1 cellular context compared by ENCODE assay signal in the genomic region with DNA sequence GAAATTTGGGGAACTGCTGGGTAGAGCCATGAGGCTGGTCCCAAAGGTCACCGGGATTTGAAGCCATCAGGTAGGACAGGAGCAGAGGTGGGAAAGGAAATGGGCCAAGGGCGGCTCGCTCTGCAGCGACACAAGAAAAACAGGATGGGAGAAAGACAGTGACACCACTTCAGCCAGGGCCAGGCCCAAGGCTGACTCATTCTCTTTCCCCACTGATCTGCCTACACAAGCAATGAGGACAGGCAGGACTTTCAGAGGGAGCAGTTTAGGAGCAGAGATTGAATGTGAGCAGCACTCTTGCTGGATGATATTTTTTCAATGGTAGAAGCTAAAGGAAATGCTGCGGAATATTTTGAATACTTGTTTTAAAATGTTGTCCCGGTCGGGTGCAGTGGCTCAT.
TF ChIP-seq lines count a peak whose summit lies in the region.

No MANE protein-coding gene starts in this region.

TF ChIP-seq in GM23338, 12 proteins besides CTCF, POLR2A, EP300 and RAD21 (continued from another document):
- TF ChIP-seq, protein P1, sequence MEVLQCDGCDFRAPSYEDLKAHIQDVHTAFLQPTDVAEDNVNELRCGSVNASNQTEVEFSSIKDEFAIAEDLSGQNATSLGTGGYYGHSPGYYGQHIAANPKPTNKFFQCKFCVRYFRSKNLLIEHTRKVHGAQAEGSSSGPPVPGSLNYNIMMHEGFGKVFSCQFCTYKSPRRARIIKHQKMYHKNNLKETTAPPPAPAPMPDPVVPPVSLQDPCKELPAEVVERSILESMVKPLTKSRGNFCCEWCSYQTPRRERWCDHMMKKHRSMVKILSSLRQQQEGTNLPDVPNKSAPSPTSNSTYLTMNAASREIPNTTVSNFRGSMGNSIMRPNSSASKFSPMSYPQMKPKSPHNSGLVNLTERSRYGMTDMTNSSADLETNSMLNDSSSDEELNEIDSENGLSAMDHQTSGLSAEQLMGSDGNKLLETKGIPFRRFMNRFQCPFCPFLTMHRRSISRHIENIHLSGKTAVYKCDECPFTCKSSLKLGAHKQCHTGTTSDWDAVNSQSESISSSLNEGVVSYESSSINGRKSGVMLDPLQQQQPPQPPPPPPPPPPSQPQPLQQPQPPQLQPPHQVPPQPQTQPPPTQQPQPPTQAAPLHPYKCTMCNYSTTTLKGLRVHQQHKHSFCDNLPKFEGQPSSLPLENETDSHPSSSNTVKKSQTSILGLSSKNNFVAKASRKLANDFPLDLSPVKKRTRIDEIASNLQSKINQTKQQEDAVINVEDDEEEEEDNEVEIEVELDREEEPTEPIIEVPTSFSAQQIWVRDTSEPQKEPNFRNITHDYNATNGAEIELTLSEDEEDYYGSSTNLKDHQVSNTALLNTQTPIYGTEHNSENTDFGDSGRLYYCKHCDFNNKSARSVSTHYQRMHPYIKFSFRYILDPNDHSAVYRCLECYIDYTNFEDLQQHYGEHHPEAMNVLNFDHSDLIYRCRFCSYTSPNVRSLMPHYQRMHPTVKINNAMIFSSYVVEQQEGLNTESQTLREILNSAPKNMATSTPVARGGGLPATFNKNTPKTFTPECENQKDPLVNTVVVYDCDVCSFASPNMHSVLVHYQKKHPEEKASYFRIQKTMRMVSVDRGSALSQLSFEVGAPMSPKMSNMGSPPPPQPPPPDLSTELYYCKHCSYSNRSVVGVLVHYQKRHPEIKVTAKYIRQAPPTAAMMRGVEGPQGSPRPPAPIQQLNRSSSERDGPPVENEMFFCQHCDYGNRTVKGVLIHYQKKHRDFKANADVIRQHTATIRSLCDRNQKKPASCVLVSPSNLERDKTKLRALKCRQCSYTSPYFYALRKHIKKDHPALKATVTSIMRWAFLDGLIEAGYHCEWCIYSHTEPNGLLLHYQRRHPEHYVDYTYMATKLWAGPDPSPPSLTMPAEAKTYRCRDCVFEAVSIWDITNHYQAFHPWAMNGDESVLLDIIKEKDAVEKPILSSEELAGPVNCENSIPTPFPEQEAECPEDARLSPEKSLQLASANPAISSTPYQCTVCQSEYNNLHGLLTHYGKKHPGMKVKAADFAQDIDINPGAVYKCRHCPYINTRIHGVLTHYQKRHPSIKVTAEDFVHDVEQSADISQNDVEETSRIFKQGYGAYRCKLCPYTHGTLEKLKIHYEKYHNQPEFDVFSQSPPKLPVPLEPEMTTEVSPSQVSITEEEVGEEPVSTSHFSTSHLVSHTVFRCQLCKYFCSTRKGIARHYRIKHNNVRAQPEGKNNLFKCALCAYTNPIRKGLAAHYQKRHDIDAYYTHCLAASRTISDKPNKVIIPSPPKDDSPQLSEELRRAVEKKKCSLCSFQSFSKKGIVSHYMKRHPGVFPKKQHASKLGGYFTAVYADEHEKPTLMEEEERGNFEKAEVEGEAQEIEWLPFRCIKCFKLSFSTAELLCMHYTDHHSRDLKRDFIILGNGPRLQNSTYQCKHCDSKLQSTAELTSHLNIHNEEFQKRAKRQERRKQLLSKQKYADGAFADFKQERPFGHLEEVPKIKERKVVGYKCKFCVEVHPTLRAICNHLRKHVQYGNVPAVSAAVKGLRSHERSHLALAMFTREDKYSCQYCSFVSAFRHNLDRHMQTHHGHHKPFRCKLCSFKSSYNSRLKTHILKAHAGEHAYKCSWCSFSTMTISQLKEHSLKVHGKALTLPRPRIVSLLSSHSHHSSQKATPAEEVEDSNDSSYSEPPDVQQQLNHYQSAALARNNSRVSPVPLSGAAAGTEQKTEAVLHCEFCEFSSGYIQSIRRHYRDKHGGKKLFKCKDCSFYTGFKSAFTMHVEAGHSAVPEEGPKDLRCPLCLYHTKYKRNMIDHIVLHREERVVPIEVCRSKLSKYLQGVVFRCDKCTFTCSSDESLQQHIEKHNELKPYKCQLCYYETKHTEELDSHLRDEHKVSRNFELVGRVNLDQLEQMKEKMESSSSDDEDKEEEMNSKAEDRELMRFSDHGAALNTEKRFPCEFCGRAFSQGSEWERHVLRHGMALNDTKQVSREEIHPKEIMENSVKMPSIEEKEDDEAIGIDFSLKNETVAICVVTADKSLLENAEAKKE (CRISPR knock-in tag; IDR thresholded peaks at IDR 0.05): no peak
- TF ChIP-seq STAT1 (IDR thresholded peaks at IDR 0.05; ENCODE audit: unreplicated experiment) (no peak), POLR2AphosphoS5 (IDR thresholded peaks at IDR 0.05; ENCODE audit: low read depth) (no peak), EZH2phosphoT487 (IDR thresholded peaks at IDR 0.05; ENCODE audit: unreplicated experiment) (no peak)
- TF ChIP-seq, protein P2, sequence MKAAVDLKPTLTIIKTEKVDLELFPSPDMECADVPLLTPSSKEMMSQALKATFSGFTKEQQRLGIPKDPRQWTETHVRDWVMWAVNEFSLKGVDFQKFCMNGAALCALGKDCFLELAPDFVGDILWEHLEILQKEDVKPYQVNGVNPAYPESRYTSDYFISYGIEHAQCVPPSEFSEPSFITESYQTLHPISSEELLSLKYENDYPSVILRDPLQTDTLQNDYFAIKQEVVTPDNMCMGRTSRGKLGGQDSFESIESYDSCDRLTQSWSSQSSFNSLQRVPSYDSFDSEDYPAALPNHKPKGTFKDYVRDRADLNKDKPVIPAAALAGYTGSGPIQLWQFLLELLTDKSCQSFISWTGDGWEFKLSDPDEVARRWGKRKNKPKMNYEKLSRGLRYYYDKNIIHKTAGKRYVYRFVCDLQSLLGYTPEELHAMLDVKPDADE (IDR thresholded peaks at IDR 0.05): no peak
